In the genomic region with DNA sequence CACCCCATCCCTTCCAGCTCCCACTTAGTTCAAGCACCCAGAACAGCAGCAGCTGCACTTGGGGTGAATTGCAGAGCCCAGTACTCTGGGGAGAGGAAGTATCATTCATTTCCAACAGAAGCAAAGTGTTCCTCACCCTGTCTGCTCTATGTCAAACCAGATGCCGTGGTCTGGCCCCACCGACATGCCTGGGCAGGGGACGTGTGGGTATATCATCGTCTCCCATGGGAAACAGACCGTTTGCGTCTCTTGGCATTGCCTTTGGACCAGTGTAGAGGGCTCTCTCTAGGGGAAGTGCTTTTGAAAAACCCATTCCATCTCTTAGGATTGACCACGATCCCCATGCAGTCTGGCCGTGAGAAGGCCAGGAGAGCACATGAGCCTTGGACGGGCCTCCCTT, we compare ENCODE assay signal across 21 cellular contexts. TPM values are rescaled to one million over a fixed set of nuclear protein-coding genes. Genes with fewer than 3 reads are reported as not detected.
"Had no signal": no experiment of that assay in that cellular context is flagged by ENCODE, and none has a peak within 500 bp of the region (broad histone marks: within the 10 kb centered on the region; RNA-seq: fewer than 3 reads in every experiment).

No MANE protein-coding gene starts in this region.

- ATAC-seq: effector memory CD8-positive, alpha-beta T cell; gastroesophageal sphincter; mucosa of descending colon; natural killer cell; sciatic nerve; stimulated activated memory B cell treated with anti-CD40 and anti-IgM and Interleukin-4, amounts not matched to agents 10 μg/mL and 1 μg/mL and 100 μg/mL, for 72 hours had no signal

- H3K4me1 ChIP-seq: gastroesophageal sphincter, left ventricle myocardium inferior had no signal

- H3K27ac ChIP-seq: esophagus squamous epithelium, gastroesophageal sphincter, left ventricle myocardium inferior, tibial artery had no signal

- H3K36me3 ChIP-seq: esophagus squamous epithelium, gastroesophageal sphincter, left ventricle myocardium inferior, spleen, tibial artery had no signal

- DNase-seq: cerebellar nuclear complex; effector memory CD8-positive, alpha-beta T cell; esophagus squamous epithelium; foreskin fibroblast; glutamatergic neuron; islet precursor cell; left cardiac atrium; left ventricle myocardium inferior; mucosa of descending colon; natural killer cell; posterior cingulate gyrus; spleen; stimulated activated CD4-positive, alpha-beta T cell treated with anti-CD3 and anti-CD28 coated beads, Interleukin-15, amount 100 ng/mL, for 24 hours; stimulated activated CD4-positive, alpha-beta T cell treated with anti-CD3 and anti-CD28 coated beads, Interleukin-1b, Interleukin-23, amount 100 ng/mL, for 48 hours; stimulated activated CD4-positive, alpha-beta T cell treated with anti-CD3 and anti-CD28 coated beads, Interleukin-4, amount 100 ng/mL, for 24 hours; tibial artery had no signal

- H3K27me3 ChIP-seq: esophagus squamous epithelium had no signal

- H3K9me3 ChIP-seq: esophagus squamous epithelium, gastroesophageal sphincter, left ventricle myocardium inferior, mucosa of descending colon, spleen, tibial artery had no signal

- H3K4me3 ChIP-seq: esophagus squamous epithelium, gastroesophageal sphincter, left ventricle myocardium inferior, lung, mucosa of descending colon, spleen, tibial artery had no signal

RNA-seq across cellular contexts. Expression of a gene that starts 1.1 kb away (rescaled TPM):
- total RNA-seq: temporal lobe had no signal
